ENCODE assay signal across 1 cellular context in genomic region chr3:120765830-120766511, GRCh38.
TF ChIP-seq lines count a peak whose summit lies in the region.

No MANE protein-coding gene starts in this region.

TF ChIP-seq in SK-N-SH, 30 proteins besides CTCF, POLR2A, EP300 and RAD21 (continued from another document):
- TF ChIP-seq, protein P1, sequence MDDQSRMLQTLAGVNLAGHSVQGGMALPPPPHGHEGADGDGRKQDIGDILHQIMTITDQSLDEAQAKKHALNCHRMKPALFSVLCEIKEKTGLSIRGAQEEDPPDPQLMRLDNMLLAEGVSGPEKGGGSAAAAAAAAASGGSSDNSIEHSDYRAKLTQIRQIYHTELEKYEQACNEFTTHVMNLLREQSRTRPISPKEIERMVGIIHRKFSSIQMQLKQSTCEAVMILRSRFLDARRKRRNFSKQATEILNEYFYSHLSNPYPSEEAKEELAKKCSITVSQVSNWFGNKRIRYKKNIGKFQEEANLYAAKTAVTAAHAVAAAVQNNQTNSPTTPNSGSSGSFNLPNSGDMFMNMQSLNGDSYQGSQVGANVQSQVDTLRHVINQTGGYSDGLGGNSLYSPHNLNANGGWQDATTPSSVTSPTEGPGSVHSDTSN (IDR thresholded peaks at IDR 0.05): no peak
- TF ChIP-seq SMC3 (IDR thresholded peaks at IDR 0.05; ENCODE audit: low read depth, low read length) (no peak), SIN3A (IDR thresholded peaks at IDR 0.05; ENCODE audit: borderline replicate concordance, low read depth, low read length) (no peak)
TF ChIP-seq in SK-N-SH: peak in this region for 0.
